ENCODE assay signal across 1 cellular context in the genomic region with DNA sequence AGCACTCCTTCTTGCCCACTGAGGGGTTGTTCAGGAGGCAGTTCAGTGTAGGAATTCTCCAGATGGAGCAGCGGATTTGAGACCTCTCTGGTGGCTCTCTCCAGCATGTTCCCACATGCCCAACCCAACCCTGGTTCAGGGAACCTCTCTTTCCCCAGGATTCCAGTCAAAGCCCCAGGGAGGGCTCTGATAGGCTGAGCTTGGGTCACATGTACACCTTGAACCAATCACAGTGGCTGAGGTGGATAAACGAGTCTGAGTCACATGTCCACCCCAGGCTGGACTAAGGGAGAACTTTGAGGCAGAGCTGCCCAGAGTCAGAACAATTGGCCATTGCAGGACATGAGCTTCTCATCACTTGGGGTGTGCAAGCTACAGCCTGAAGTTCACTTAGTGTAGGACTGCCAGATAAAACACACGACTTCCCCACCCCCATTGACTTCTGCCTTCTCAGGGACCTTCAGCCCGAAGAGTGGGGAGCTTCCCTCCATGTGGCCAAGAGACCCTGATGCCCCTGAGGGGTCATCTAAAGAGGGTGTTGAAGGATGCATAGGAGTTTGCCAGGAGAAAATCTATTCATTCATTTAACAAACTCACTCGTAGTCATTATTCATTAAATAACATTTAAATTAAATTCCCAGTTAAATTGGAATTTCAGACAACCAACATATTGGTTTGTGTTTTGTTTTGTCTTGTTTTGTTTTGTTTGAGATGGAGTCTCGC.
TF ChIP-seq lines count a peak whose summit lies in the region.

No MANE protein-coding gene starts in this region.

TF ChIP-seq in GM12878, 131 proteins besides CTCF, POLR2A, EP300 and RAD21:
- TF ChIP-seq USF1 (IDR thresholded peaks at IDR 0.05; ENCODE audit: borderline replicate concordance, extremely low read length, insufficient read depth, low read depth, low read length) (peak; percentile 77), SUZ12 (IDR thresholded peaks at IDR 0.05; ENCODE audit: unreplicated experiment) (no peak), USF2 (IDR thresholded peaks at IDR 0.05; ENCODE audit: borderline replicate concordance, low read depth, low read length) (peak; percentile 45; the same call in 1 of the 2 replicates), SMAD5 (IDR thresholded peaks at IDR 0.05; ENCODE audit: low read depth) (no peak), MEF2B (IDR thresholded peaks at IDR 0.05; ENCODE audit: partially characterized antibody, poor library complexity, severe bottlenecking) (no peak), SREBF2 (IDR thresholded peaks at IDR 0.05; ENCODE audit: low read length) (no peak), ATF3 (IDR thresholded peaks at IDR 0.05; ENCODE audit: borderline replicate concordance, extremely low read depth, low read depth, low read length) (0 out of 2 replicates have a peak, but pooled peaks have one; percentile 28), RAD51 (IDR thresholded peaks at IDR 0.05) (peak; percentile 72), KLF5 (IDR thresholded peaks at IDR 0.05; ENCODE audit: partially characterized antibody) (no peak)
- TF ChIP-seq, protein P1, sequence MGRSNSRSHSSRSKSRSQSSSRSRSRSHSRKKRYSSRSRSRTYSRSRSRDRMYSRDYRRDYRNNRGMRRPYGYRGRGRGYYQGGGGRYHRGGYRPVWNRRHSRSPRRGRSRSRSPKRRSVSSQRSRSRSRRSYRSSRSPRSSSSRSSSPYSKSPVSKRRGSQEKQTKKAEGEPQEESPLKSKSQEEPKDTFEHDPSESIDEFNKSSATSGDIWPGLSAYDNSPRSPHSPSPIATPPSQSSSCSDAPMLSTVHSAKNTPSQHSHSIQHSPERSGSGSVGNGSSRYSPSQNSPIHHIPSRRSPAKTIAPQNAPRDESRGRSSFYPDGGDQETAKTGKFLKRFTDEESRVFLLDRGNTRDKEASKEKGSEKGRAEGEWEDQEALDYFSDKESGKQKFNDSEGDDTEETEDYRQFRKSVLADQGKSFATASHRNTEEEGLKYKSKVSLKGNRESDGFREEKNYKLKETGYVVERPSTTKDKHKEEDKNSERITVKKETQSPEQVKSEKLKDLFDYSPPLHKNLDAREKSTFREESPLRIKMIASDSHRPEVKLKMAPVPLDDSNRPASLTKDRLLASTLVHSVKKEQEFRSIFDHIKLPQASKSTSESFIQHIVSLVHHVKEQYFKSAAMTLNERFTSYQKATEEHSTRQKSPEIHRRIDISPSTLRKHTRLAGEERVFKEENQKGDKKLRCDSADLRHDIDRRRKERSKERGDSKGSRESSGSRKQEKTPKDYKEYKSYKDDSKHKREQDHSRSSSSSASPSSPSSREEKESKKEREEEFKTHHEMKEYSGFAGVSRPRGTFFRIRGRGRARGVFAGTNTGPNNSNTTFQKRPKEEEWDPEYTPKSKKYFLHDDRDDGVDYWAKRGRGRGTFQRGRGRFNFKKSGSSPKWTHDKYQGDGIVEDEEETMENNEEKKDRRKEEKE (IDR thresholded peaks at IDR 0.05), result no peak
